8 cellular contexts compared by ENCODE assay signal in the genomic region with DNA sequence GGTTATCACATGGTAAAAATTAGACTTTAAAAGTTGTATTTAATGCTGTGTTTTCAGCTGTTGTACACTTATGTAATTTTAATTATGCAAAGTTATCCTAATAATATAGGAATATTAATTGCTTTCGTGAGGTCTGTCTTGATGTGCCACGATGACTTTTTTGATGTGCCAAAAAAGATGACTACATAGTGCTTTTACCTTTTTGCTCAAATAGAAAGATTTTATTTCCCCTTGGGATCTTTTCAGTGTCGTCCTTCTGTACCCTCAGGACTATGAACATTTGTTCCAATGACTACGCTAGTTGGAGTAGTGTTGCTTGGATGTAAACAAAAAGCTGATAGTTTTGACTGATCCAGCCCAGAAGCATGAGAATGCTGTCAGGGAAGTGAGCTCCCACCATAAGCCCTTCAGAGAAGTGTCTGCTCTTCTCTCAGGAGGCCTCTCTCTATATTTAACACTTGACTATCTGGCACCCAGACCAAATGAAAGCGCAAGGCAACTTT. TPM values are rescaled to one million over a fixed set of nuclear protein-coding genes. Genes with fewer than 3 reads are reported as not detected.
DNase-seq lines count a peak whose midpoint lies in the region; ATAC-seq and TF ChIP-seq lines count a peak whose summit lies in the region.

No MANE protein-coding gene starts in this region.

- TF ChIP-seq CTCF in PC-9 (conservative IDR thresholded peaks at IDR 0.05) = peak; percentile 37; the same call in 1 of the 2 replicates
- TF ChIP-seq CTCF in epithelial cell of proximal tubule (conservative IDR thresholded peaks at IDR 0.05; ENCODE audit: low read depth, low read length) = no peak
- no peak for TF ChIP-seq CTCF in progenitor cell of endocrine pancreas (IDR thresholded peaks at IDR 0.05; ENCODE audit: unreplicated experiment)

- peak overlapping the region; percentile 90 for H3K4me3 Mint-ChIP-seq in progenitor cell of endocrine pancreas (ENCODE audit: low read depth)

- no peaks in the 10 kb centered on the region for H3K36me3 ChIP-seq in ES-I3 (ENCODE audit: insufficient read depth, low read length)
- peaks cover 18% of the 10 kb centered on the region; the same call in 1 of the 2 replicates for H3K36me3 ChIP-seq in PC-9 (ENCODE audit: low read depth)

- H3K79me2 ChIP-seq in PC-9 (ENCODE audit: low read depth) = peaks cover 34% of the 10 kb centered on the region

- H3K27me3 Mint-ChIP-seq in progenitor cell of endocrine pancreas = peaks cover 11% of the 10 kb centered on the region

- CTCF ChIA-PET in PC-9 (lab: Charles Lee) = interaction anchor here (0.5 to 2.6 kb wide), 5 partner anchors 196 to 1635 kb away, joined by 3 to 17 read pairs (median 4); no protein-coding TSS in a partner anchor

- no peaks in the 10 kb centered on the region for H3K9me3 ChIP-seq in ES-I3 (ENCODE audit: control insufficient read depth, insufficient read depth, low read length)
- H3K9me3 ChIP-seq in PC-9 (ENCODE audit: insufficient read depth, low read depth) = no peaks in the 10 kb centered on the region

- POLR2A ChIA-PET in PC-9 (lab: Charles Lee; ENCODE audit: unreplicated experiment) = interaction anchor here (0.6 to 0.9 kb wide), 2 partner anchors 41 to 99 kb away, joined by 4 to 7 read pairs; no protein-coding TSS in a partner anchor

- BruUV-seq in PC-9 (replicated peaks; lab: Mats Ljungman, UMichigan) = no TSS peak

- peak overlapping the region; percentile 77 for H3K4me3 ChIP-seq in PC-9
- peak overlapping the region; percentile 74 for H3K4me3 ChIP-seq in epithelial cell of proximal tubule (ENCODE audit: low read depth, low read length)

- H3K36me3 Mint-ChIP-seq in progenitor cell of endocrine pancreas (ENCODE audit: insufficient read depth) = peaks cover 4% of the 10 kb centered on the region

- DNase-seq in PC-9 (no peak), epithelial cell of proximal tubule (ENCODE audit: low read depth) (no peak), progenitor cell of endocrine pancreas (ENCODE audit: low spot score, unreplicated experiment) (no peak), DMS153 (lab: John Stamatoyannopoulos, UW) (no peak), inferior parietal cortex (ENCODE audit: extremely low spot score) (no peak)

- H3F3A ChIP-seq in PC-9 (ENCODE audit: insufficient read depth, low read depth) = peaks cover 26% of the 10 kb centered on the region

- H3K4me1 ChIP-seq in ES-I3 (ENCODE audit: insufficient read depth, low read length) (peaks cover 13% of the 10 kb centered on the region), PC-9 (replicated peaks; ENCODE audit: insufficient read depth) (peaks cover 43% of the 10 kb centered on the region)

- peak overlapping the region; percentile 71; the same call in 1 of the 2 replicates for H2AFZ ChIP-seq in PC-9

- H3K4me1 Mint-ChIP-seq in progenitor cell of endocrine pancreas (ENCODE audit: low read depth) = peaks cover 41% of the 10 kb centered on the region

- H3K27ac ChIP-seq in PC-9 = peak overlapping the region; percentile 93

- peak overlapping the region; percentile 78 for H3K9ac ChIP-seq in ES-I3 (ENCODE audit: low read depth, low read length)

- intact Hi-C loops in PC-9 (cut with micrococcal nuclease; ENCODE audit: unreplicated experiment) = loop anchor here (1.0 to 10.0 kb wide), 9 partner anchors 41 to 826 kb away; a partner anchor contains a TSS

- H3K4me2 ChIP-seq in PC-9 = peak overlapping the region; percentile 89

- peak overlapping the region; percentile 100 for H3K27ac Mint-ChIP-seq in progenitor cell of endocrine pancreas

- no peaks in the 10 kb centered on the region for H3K9me3 Mint-ChIP-seq in progenitor cell of endocrine pancreas (ENCODE audit: low read depth)

- ATAC-seq in HG03354 (IDR thresholded peaks at IDR 0.05; ENCODE audit: poor library complexity, severe bottlenecking, unreplicated experiment) (no peak), HG02840 (IDR thresholded peaks at IDR 0.05; ENCODE audit: low FRiP score, unreplicated experiment) (no peak)

- H4K20me1 ChIP-seq in PC-9 (ENCODE audit: insufficient read depth) = peaks cover 29% of the 10 kb centered on the region

- no peaks in the 10 kb centered on the region for H3K27me3 ChIP-seq in PC-9 (ENCODE audit: insufficient read depth, low read depth)

- H3K9me2 ChIP-seq in PC-9 (ENCODE audit: insufficient read depth) = no peaks in the 10 kb centered on the region

RNA-seq across cellular contexts. Expression of a gene that starts 1.2 kb away (rescaled TPM):
- total RNA-seq in PC-9 (2021) (170 and 210 TPM in 2 replicates), epithelial cell of proximal tubule (104 and 110 TPM in 2 replicates), progenitor cell of endocrine pancreas (258 and 262 TPM in 2 replicates)

RNA-seq across cellular contexts. Expression of a gene that starts 56.9 kb away (rescaled TPM):
- 13.0 and 15.5 TPM in 2 replicates for total RNA-seq in PC-9 (2021)
- total RNA-seq in epithelial cell of proximal tubule = 0.80 and 2.5 TPM in 2 replicates
- 7.0 and 7.9 TPM in 2 replicates for total RNA-seq in progenitor cell of endocrine pancreas

RNA-seq across cellular contexts. Expression of a gene that starts 57.0 kb away (rescaled TPM):
- total RNA-seq in PC-9 (2021) = 8.2 and 10.3 TPM in 2 replicates
- 9.1 and 9.6 TPM in 2 replicates for total RNA-seq in epithelial cell of proximal tubule
- 13.6 and 17.5 TPM in 2 replicates for total RNA-seq in progenitor cell of endocrine pancreas
